In the genomic region with DNA sequence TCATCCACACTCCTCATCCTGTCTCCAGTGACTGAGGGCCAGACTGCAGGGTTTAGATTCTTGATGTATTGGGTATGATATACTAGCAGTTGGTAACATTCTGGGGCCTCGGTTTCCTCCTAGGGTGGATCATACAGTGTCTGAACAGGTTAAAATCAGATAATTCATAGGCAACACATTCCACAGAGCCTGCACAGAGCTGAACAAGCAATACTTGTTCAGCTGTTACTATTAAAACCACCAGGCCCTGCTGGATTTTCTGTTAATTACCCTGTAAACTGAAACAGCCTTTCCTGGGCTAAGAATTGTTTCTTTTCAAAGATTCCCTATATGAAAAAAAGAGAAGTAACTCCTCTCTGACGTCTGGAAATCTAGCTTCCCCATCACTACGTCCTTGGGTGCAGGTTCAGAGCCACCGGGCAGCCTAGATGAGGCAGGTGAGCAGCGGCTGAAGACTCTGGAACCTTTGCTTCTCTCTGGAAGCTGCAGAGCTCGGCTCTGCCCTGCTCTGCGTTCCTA, we compare ENCODE assay signal across 12 cellular contexts. TPM values are rescaled to one million over a fixed set of nuclear protein-coding genes. Genes with fewer than 3 reads are reported as not detected.
DNase-seq lines count a peak whose midpoint lies in the region; ATAC-seq and TF ChIP-seq lines count a peak whose summit lies in the region.
"Had no signal": no experiment of that assay in that cellular context is flagged by ENCODE, and none has a peak within 500 bp of the region (broad histone marks: within the 10 kb centered on the region; RNA-seq: fewer than 3 reads in every experiment).

No MANE protein-coding gene starts in this region.

- no peaks in the 10 kb centered on the region for H3K4me1 ChIP-seq in iPS DF 6.9 (ENCODE audit: control insufficient read depth, insufficient read depth, low read length)
- H3K4me1 ChIP-seq in parathyroid adenoma: no peaks in the 10 kb centered on the region

- H3K36me3 ChIP-seq in iPS DF 6.9 (ENCODE audit: control insufficient read depth, insufficient read depth, low read length): no peaks in the 10 kb centered on the region
- no peaks in the 10 kb centered on the region for H3K36me3 ChIP-seq in parathyroid adenoma (ENCODE audit: control insufficient read depth, insufficient read depth, low read length)

- in situ Hi-C loops in astrocyte of the cerebellum (cut with HindIII; ENCODE audit: low sequenced_read_pairs) (no loop called here), GM13976 (cut with MboI; ENCODE audit: low sequenced_read_pairs, unreplicated experiment) (no loop called here)

- ATAC-seq in HG02571 (IDR thresholded peaks at IDR 0.05; ENCODE audit: unreplicated experiment): no peak
- no peak for ATAC-seq in activated naive CD4-positive, alpha-beta T cell treated with anti-CD3 and anti-CD28 coated beads, Interleukin-2, amount 50 U/mL, for 72 hours
- ATAC-seq: stimulated activated naive CD8-positive, alpha-beta T cell treated with anti-CD3 and anti-CD28 coated beads, Interleukin-15, amount 100 ng/mL, for 72 hours had no signal

- DNase-seq in AG04449 (ENCODE audit: low read depth, low spot score) (no peak), astrocyte of the cerebellum (ENCODE audit: low read depth) (no peak), iPS DF 6.9 (ENCODE audit: low read depth, low spot score) (no peak), GM13976 (ENCODE audit: low spot score) (no peak), DMS 273 treated with DMSO at 0.1 percent for 48 hours (lab: John Stamatoyannopoulos, UW) (no peak)
- no peak for DNase-seq in activated naive CD4-positive, alpha-beta T cell treated with anti-CD3 and anti-CD28 coated beads, Interleukin-2, amount 50 U/mL, for 72 hours (ENCODE audit: low spot score in 2 of 2)
- DNase-seq: activated naive CD8-positive, alpha-beta T cell treated with anti-CD3 and anti-CD28 coated beads, Interleukin-2, amount 50 U/mL, for 24 hours; NCI-H446 treated with DMSO at 0.1 percent for 48 hours; stimulated activated naive CD8-positive, alpha-beta T cell treated with anti-CD3 and anti-CD28 coated beads, Interleukin-15, amount 100 ng/mL, for 72 hours had no signal

- POLR2A ChIA-PET in AG04449 (lab: Yijun Ruan, JAX): no interaction called here

- no peak overlapping the region for H3K27ac Mint-ChIP-seq in activated naive CD4-positive, alpha-beta T cell treated with anti-CD3 and anti-CD28 coated beads, Interleukin-2, amount 50 U/mL, for 72 hours
- H3K27ac Mint-ChIP-seq: activated naive CD8-positive, alpha-beta T cell treated with anti-CD3 and anti-CD28 coated beads, Interleukin-2, amount 50 U/mL, for 24 hours; memory B cell; stimulated activated naive CD8-positive, alpha-beta T cell treated with anti-CD3 and anti-CD28 coated beads, Interleukin-15, amount 100 ng/mL, for 72 hours had no signal

- H3K4me2 ChIP-seq in parathyroid adenoma (ENCODE audit: low read length): peak overlapping the region; percentile 72

- CTCF ChIA-PET in AG04449 (lab: Yijun Ruan, JAX): no interaction called here

- H3K9me3 ChIP-seq in iPS DF 6.9 (ENCODE audit: control insufficient read depth, insufficient read depth, low read length): no peaks in the 10 kb centered on the region
- H3K9me3 ChIP-seq in parathyroid adenoma (ENCODE audit: control insufficient read depth, low read length): no peaks in the 10 kb centered on the region

- no peaks in the 10 kb centered on the region for H3K79me2 ChIP-seq in parathyroid adenoma

- peak overlapping the region; percentile 51 for H2AFZ ChIP-seq in parathyroid adenoma

- TF ChIP-seq CTCF in AG04449 (IDR thresholded peaks at IDR 0.05; ENCODE audit: insufficient read depth, low read length, missing control alignments) (no peak), astrocyte of the cerebellum (IDR thresholded peaks at IDR 0.05; ENCODE audit: low read depth, low read length, missing control alignments) (no peak), parathyroid adenoma (IDR thresholded peaks at IDR 0.05) (no peak), GM13976 (IDR thresholded peaks at IDR 0.05; ENCODE audit: borderline replicate concordance, control extremely low read depth, extremely low read depth, insufficient read depth, missing control alignments) (no peak)

- no peak overlapping the region for H3K9ac ChIP-seq in parathyroid adenoma

- WGBS in iPS DF 6.9 (ENCODE audit: insufficient coverage, insufficient read length): no CpG with 5 or more reads among the region's 7 CpGs

- peaks cover 0 to 4% of the 10 kb centered on the region in 2 donors for H3K9me3 Mint-ChIP-seq in activated naive CD4-positive, alpha-beta T cell treated with anti-CD3 and anti-CD28 coated beads, Interleukin-2, amount 50 U/mL, for 72 hours
- H3K9me3 Mint-ChIP-seq: memory B cell had no signal

- H3K4me3 ChIP-seq in AG04449 (ENCODE audit: low read depth, low read length) (peak overlapping the region; percentile 55), astrocyte of the cerebellum (ENCODE audit: low read depth, low read length) (peak overlapping the region; percentile 60), iPS DF 6.9 (ENCODE audit: low read length) (peak overlapping the region; percentile 57; the same call in 1 of the 2 replicates), parathyroid adenoma (ENCODE audit: low read depth, low read length) (peak overlapping the region; percentile 48)

- H3K27ac ChIP-seq in iPS DF 6.9 (ENCODE audit: low read length) (no peak overlapping the region), parathyroid adenoma (no peak overlapping the region)

- H3K27me3 ChIP-seq in iPS DF 6.9 (ENCODE audit: control insufficient read depth, insufficient read depth, low read length) (peaks cover 3% of the 10 kb centered on the region; the same call in 1 of the 2 replicates), parathyroid adenoma (ENCODE audit: control insufficient read depth, insufficient read depth, low read length) (no peaks in the 10 kb centered on the region)

- peaks cover 0 to 6% of the 10 kb centered on the region in 2 donors for H3K36me3 Mint-ChIP-seq in activated naive CD4-positive, alpha-beta T cell treated with anti-CD3 and anti-CD28 coated beads, Interleukin-2, amount 50 U/mL, for 72 hours
- H3K36me3 Mint-ChIP-seq: memory B cell had no signal

RNA-seq across cellular contexts. Expression of a gene that starts 0.9 kb away (rescaled TPM):
- under 1 TPM; 0.05 to 0.14 TPM for total RNA-seq in activated naive CD4-positive, alpha-beta T cell treated with anti-CD3 and anti-CD28 coated beads, Interleukin-2, amount 50 U/mL, for 72 hours
